In genomic region chr2:19295998-19296502, GRCh38 we compare ENCODE assay signal across 28 cellular contexts.
"Had no signal": no experiment of that assay in that cellular context is flagged by ENCODE, and none has a peak within 500 bp of the region (broad histone marks: within the 10 kb centered on the region; RNA-seq: fewer than 3 reads in every experiment).

No MANE protein-coding gene starts in this region.

- H3K9me3 ChIP-seq: ovary, psoas muscle, right lobe of liver, sigmoid colon, stomach, thoracic aorta, thyroid gland, tibial nerve, upper lobe of left lung, vagina had no signal

- H3K4me2 ChIP-seq: neural progenitor cell had no signal

- H3K36me3 ChIP-seq: neural progenitor cell, ovary, right lobe of liver, sigmoid colon, stomach, thoracic aorta, thyroid gland, tibial nerve, upper lobe of left lung, vagina had no signal

- H3K27me3 ChIP-seq: neural progenitor cell, ovary, right lobe of liver, sigmoid colon, stomach, thyroid gland, tibial nerve, upper lobe of left lung, vagina had no signal

- H3K79me2 ChIP-seq: parathyroid adenoma had no signal

- ATAC-seq: psoas muscle; right cardiac atrium; stimulated activated effector memory CD8-positive, alpha-beta T cell treated with anti-CD3 and anti-CD28 coated beads, Interleukin-12 subunit alpha, Interleukin-12 subunit beta, amount 100 ng/mL, for 72 hours; stimulated activated naive B cell treated with anti-CD40 and anti-IgM and Interleukin-4, amounts not matched to agents 10 μg/mL and 1 μg/mL and 100 μg/mL, for 72 hours had no signal

- H3K4me1 ChIP-seq: neural progenitor cell, parathyroid adenoma, psoas muscle, right lobe of liver, thyroid gland, vagina had no signal

- H3K36me3 Mint-ChIP-seq: neural progenitor cell; stimulated activated effector memory CD8-positive, alpha-beta T cell treated with anti-CD3 and anti-CD28 coated beads, Interleukin-12 subunit alpha, Interleukin-12 subunit beta, amount 100 ng/mL, for 72 hours; stimulated activated naive B cell treated with anti-CD40 and anti-IgM and Interleukin-4, amounts not matched to agents 10 μg/mL and 1 μg/mL and 100 μg/mL, for 72 hours had no signal

- H3K4me3 ChIP-seq: neural progenitor cell, ovary, psoas muscle, right lobe of liver, sigmoid colon, stomach, thoracic aorta, thyroid gland, tibial nerve, upper lobe of left lung, vagina had no signal

- H2AFZ ChIP-seq: neural progenitor cell, parathyroid adenoma had no signal

- H3K27ac ChIP-seq: neural progenitor cell, ovary, parathyroid adenoma, psoas muscle, right lobe of liver, sigmoid colon, stomach, thoracic aorta, thyroid gland, tibial nerve, upper lobe of left lung, vagina had no signal

- H3K27ac Mint-ChIP-seq: nephron; neural progenitor cell; progenitor cell of endocrine pancreas; stimulated activated effector memory CD8-positive, alpha-beta T cell treated with anti-CD3 and anti-CD28 coated beads, Interleukin-12 subunit alpha, Interleukin-12 subunit beta, amount 100 ng/mL, for 72 hours; stimulated activated naive B cell treated with anti-CD40 and anti-IgM and Interleukin-4, amounts not matched to agents 10 μg/mL and 1 μg/mL and 100 μg/mL, for 72 hours; stimulated activated naive CD8-positive, alpha-beta T cell treated with anti-CD3 and anti-CD28 coated beads, Interleukin-15, Interleukin-2, amounts not matched to agents 100 ng/mL and 50 ng/mL, for 24 hours had no signal

- H3K4me3 Mint-ChIP-seq: nephron; neural progenitor cell; stimulated activated effector memory CD8-positive, alpha-beta T cell treated with anti-CD3 and anti-CD28 coated beads, Interleukin-12 subunit alpha, Interleukin-12 subunit beta, amount 100 ng/mL, for 72 hours; stimulated activated naive B cell treated with anti-CD40 and anti-IgM and Interleukin-4, amounts not matched to agents 10 μg/mL and 1 μg/mL and 100 μg/mL, for 72 hours; stimulated activated naive CD8-positive, alpha-beta T cell treated with anti-CD3 and anti-CD28 coated beads, Interleukin-15, Interleukin-2, amounts not matched to agents 100 ng/mL and 50 ng/mL, for 24 hours had no signal

- H3K9me3 Mint-ChIP-seq: nephron; neural progenitor cell; stimulated activated effector memory CD8-positive, alpha-beta T cell treated with anti-CD3 and anti-CD28 coated beads, Interleukin-12 subunit alpha, Interleukin-12 subunit beta, amount 100 ng/mL, for 72 hours; stimulated activated naive B cell treated with anti-CD40 and anti-IgM and Interleukin-4, amounts not matched to agents 10 μg/mL and 1 μg/mL and 100 μg/mL, for 72 hours; stimulated activated naive CD8-positive, alpha-beta T cell treated with anti-CD3 and anti-CD28 coated beads, Interleukin-15, Interleukin-2, amounts not matched to agents 100 ng/mL and 50 ng/mL, for 24 hours had no signal

- FAIRE-seq: small intestine, urothelium cell line had no signal

- H3K27me3 Mint-ChIP-seq: stimulated activated naive CD8-positive, alpha-beta T cell treated with anti-CD3 and anti-CD28 coated beads, Interleukin-15, Interleukin-2, amounts not matched to agents 100 ng/mL and 50 ng/mL, for 24 hours had no signal

- DNase-seq: occipital lobe; ovary; posterior cingulate gyrus; psoas muscle; right cardiac atrium; right lobe of liver; sigmoid colon; small intestine; stimulated activated CD4-positive, alpha-beta T cell treated with anti-CD3 and anti-CD28 coated beads, Interleukin-15, amount 100 ng/mL, for 24 hours; stimulated activated CD4-positive, alpha-beta T cell treated with anti-CD3 and anti-CD28 coated beads, Interleukin-2, amount 100 ng/mL, for 24 hours; stimulated activated CD4-positive, alpha-beta T cell treated with anti-CD3 and anti-CD28 coated beads, Interleukin-2, amount 100 ng/mL, for 48 hours; stimulated activated CD4-positive, alpha-beta T cell treated with anti-CD3 and anti-CD28 coated beads, Interleukin-4, amount 100 ng/mL, for 24 hours; stimulated activated naive B cell treated with anti-CD40 and anti-IgM and Interleukin-4, amounts not matched to agents 10 μg/mL and 1 μg/mL and 100 μg/mL, for 72 hours; stimulated activated naive CD4-positive, alpha-beta T cell treated with Interleukin-2 at 50 U/mL for 16 hours; stomach; thyroid gland; trophoblast cell; upper lobe of left lung had no signal

- H3K9ac ChIP-seq: neural progenitor cell, parathyroid adenoma had no signal
